8 cellular contexts compared by ENCODE assay signal in the genomic region with DNA sequence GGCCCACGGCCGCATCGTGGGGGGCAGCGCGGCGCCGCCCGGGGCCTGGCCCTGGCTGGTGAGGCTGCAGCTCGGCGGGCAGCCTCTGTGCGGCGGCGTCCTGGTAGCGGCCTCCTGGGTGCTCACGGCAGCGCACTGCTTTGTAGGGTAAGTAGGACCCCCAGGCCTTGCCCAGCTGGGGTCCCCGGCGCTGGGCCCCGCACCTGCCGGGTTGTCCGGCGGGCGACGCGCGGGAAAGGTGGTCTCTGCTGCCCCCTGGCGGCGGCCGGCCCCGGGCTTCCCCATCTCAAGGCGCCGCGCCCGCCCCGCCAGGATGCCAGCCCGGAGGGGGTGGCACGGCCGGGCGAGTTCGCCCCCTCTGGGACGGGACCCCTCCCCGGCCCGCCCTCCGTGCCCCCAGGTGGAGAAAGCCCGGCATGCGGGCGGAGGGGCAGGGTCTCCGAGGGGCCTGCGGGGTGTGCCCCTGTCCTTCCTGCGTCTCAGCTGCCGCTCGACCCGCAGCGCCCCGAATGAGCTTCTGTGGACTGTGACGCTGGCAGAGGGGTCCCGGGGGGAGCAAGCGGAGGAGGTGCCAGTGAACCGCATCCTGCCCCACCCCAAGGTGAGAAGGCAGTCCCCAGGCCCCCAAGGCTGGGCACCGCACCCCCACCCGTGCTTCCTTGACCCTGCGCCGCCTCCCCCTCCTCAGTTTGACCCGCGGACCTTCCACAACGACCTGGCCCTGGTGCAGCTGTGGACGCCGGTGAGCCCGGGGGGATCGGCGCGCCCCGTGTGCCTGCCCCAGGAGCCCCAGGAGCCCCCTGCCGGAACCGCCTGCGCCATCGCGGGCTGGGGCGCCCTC. TPM values are rescaled to one million over a fixed set of nuclear protein-coding genes. Genes with fewer than 3 reads are reported as not detected.
DNase-seq lines count a peak whose midpoint lies in the region; ATAC-seq, FAIRE-seq and TF ChIP-seq lines count a peak whose summit lies in the region.

No MANE protein-coding gene starts in this region.

- H2AFZ ChIP-seq in keratinocyte (ENCODE audit: control insufficient read depth, low read length) = no peak overlapping the region

- CTCF ChIA-PET in A673 (lab: Charles Lee) = interaction anchor here (1.0 to 1.3 kb wide), 3 partner anchors 49 to 78 kb away, joined by 3 read pairs; no protein-coding TSS in a partner anchor

- POLR2A ChIA-PET in A673 (lab: Charles Lee; ENCODE audit: low non-redundant PET) = no interaction called here

- no peak overlapping the region for H3K4me2 ChIP-seq in keratinocyte (ENCODE audit: control insufficient read depth, extremely low read depth, insufficient read depth, low read depth, low read length)

- H3K27ac ChIP-seq in A673 (ENCODE audit: low read depth, low read length, poor library complexity, severe bottlenecking) (no peak overlapping the region), keratinocyte (ENCODE audit: control insufficient read depth, insufficient read depth, low read length) (no peak overlapping the region)

- H4K20me1 ChIP-seq in keratinocyte (ENCODE audit: control insufficient read depth, extremely low read depth, insufficient read depth, low read length) = no peaks in the 10 kb centered on the region

- peak; percentile 55; the same call in 1 of the 2 replicates for TF ChIP-seq CTCF in A673 (conservative IDR thresholded peaks at IDR 0.05; ENCODE audit: low read depth, low read length)
- peak in 2 of 3 experiments; percentile 65 to 73 for TF ChIP-seq CTCF in keratinocyte (optimal IDR thresholded peaks at IDR 0.05 in 1 of 3, IDR thresholded peaks at IDR 0.05 in 1 of 3, conservative IDR thresholded peaks at IDR 0.05 in 1 of 3; ENCODE audit: extremely low read depth in 1 of 3, insufficient read depth in 2 of 3, low read length in 3 of 3)

- H3K9me1 ChIP-seq in keratinocyte (ENCODE audit: control insufficient read depth, extremely low read depth, insufficient read depth, low read length) = no peaks in the 10 kb centered on the region

- H3K4me1 ChIP-seq in A673 (ENCODE audit: insufficient read depth, low read length, poor library complexity, severe bottlenecking) (peaks cover 7% of the 10 kb centered on the region), keratinocyte (ENCODE audit: control insufficient read depth, extremely low read depth, insufficient read depth, low read length) (no peaks in the 10 kb centered on the region)

- ATAC-seq in GM18511 (IDR thresholded peaks at IDR 0.05; ENCODE audit: unreplicated experiment) (peak; percentile 67), HG03135 (IDR thresholded peaks at IDR 0.05; ENCODE audit: unreplicated experiment) (no peak)

- no peaks in the 10 kb centered on the region for H3K79me2 ChIP-seq in keratinocyte (ENCODE audit: control insufficient read depth, insufficient read depth, low read length)

- no peaks in the 10 kb centered on the region for H3K9me3 ChIP-seq in A673 (ENCODE audit: low read depth, low read length, poor library complexity, severe bottlenecking)
- H3K9me3 ChIP-seq in keratinocyte (ENCODE audit: control insufficient read depth, low read depth, low read length) = no peaks in the 10 kb centered on the region

- intact Hi-C loops in A673 (cut with micrococcal nuclease; ENCODE audit: unreplicated experiment) = loop anchor here (2.0 to 5.0 kb wide), 2 partner anchors 77 to 615 kb away; no protein-coding TSS in a partner anchor

- H3K27me3 ChIP-seq in A673 (replicated peaks; ENCODE audit: insufficient read depth, low read depth, low read length, poor library complexity) = peaks cover 31% of the 10 kb centered on the region
- H3K27me3 ChIP-seq in keratinocyte (ENCODE audit: control insufficient read depth, extremely low read depth, insufficient read depth, low read length) = peaks cover 49% of the 10 kb centered on the region

- DNase-seq in A673 (ENCODE audit: low spot score) (peak; percentile 37), T-helper 2 cell (peak; percentile 41 to 63 (median 56)), astrocyte of the hippocampus (ENCODE audit: low read depth, low spot score) (peak; percentile 65), keratinocyte (ENCODE audit: low read depth, low spot score) (no peak)
- DNase-seq in stimulated activated CD4-positive, alpha-beta T cell treated with anti-CD3 and anti-CD28 coated beads, Interleukin-4, amount 100 ng/mL, for 1 hour = peak; percentile 77
- DNase-seq in NK-92 treated with Interleukin-12 subunit alpha and Interleukin-12 subunit beta, amount 100 ng/mL, for 24 hours (lab: John Stamatoyannopoulos, UW) = no peak

- peak overlapping the region; percentile 19 for H3K4me3 ChIP-seq in A673 (ENCODE audit: low read depth, low read length, poor library complexity, severe bottlenecking)
- H3K4me3 ChIP-seq in keratinocyte (ENCODE audit: control insufficient read depth in 2 of 3, extremely low read depth in 1 of 3, insufficient read depth in 2 of 3, low read depth in 1 of 3, low read length in 3 of 3) = no peak overlapping the region

- H3K9ac ChIP-seq in keratinocyte (ENCODE audit: control insufficient read depth, extremely low read depth, insufficient read depth, low read length) = no peak overlapping the region

- no peak for FAIRE-seq in keratinocyte (lab: Jason Lieb, UNC)

- H3K36me3 ChIP-seq in A673 (ENCODE audit: insufficient read depth, low read length, poor library complexity, severe bottlenecking) = no peaks in the 10 kb centered on the region
- H3K36me3 ChIP-seq in keratinocyte (ENCODE audit: control insufficient read depth in 2 of 2, extremely low read depth in 1 of 2, insufficient read depth in 2 of 2, low read length in 2 of 2) = no peaks in the 10 kb centered on the region

- no TSS peak for BruUV-seq in A673 (replicated peaks; lab: Mats Ljungman, UMichigan)

- dilution Hi-C loops in keratinocyte (cut with MboI; ENCODE audit: extremely low pct_ligation_motif_present, low sequenced_read_pairs) = no loop called here

RNA-seq across cellular contexts. Expression of a gene that starts 2.0 kb away (rescaled TPM):
- not detected in 2 replicates for total RNA-seq in A673 (2021)
- polyA plus RNA-seq in keratinocyte = not detected in 3 replicates
- not detected for polyA plus RNA-seq in keratinocyte (2011; ENCODE audit: low read depth)
- polyA plus RNA-seq in keratinocyte (2011; cell fraction: cytosol; rRNA removed) = not detected in 2 replicates
- polyA plus RNA-seq in keratinocyte (2011; cell fraction: nucleus; rRNA removed) = not detected in 2 replicates
- not detected in 2 replicates for polyA plus RNA-seq in keratinocyte (2012; ENCODE audit: low replicate concordance)
- polyA minus RNA-seq in keratinocyte = not detected in 3 replicates
- not detected for polyA minus RNA-seq in keratinocyte (2011; cell fraction: cytosol; rRNA and poly(A)+ RNA removed)
- polyA minus RNA-seq in keratinocyte (2011; cell fraction: nucleus; rRNA and poly(A)+ RNA removed) = not detected in 2 replicates

RNA-seq across cellular contexts. Expression of a gene that starts 3.7 kb away (rescaled TPM):
- not detected in 2 replicates for total RNA-seq in A673 (2021)
- not detected in 3 replicates for polyA plus RNA-seq in keratinocyte
- not detected for polyA plus RNA-seq in keratinocyte (2011; ENCODE audit: low read depth)
- polyA plus RNA-seq in keratinocyte (2011; cell fraction: cytosol; rRNA removed) = not detected in 2 replicates
- polyA plus RNA-seq in keratinocyte (2011; cell fraction: nucleus; rRNA removed) = not detected in 2 replicates
- polyA plus RNA-seq in keratinocyte (2012; ENCODE audit: low replicate concordance) = not detected in 2 replicates
- polyA minus RNA-seq in keratinocyte = not detected in 3 replicates
- not detected for polyA minus RNA-seq in keratinocyte (2011; cell fraction: cytosol; rRNA and poly(A)+ RNA removed)
- not detected in 2 replicates for polyA minus RNA-seq in keratinocyte (2011; cell fraction: nucleus; rRNA and poly(A)+ RNA removed)

RNA-seq across cellular contexts. Expression of a gene that starts 17.3 kb away (rescaled TPM):
- not detected in 2 replicates for total RNA-seq in A673 (2021)
- polyA plus RNA-seq in keratinocyte = not detected in 3 replicates
- not detected for polyA plus RNA-seq in keratinocyte (2011; ENCODE audit: low read depth)
- polyA plus RNA-seq in keratinocyte (2011; cell fraction: cytosol; rRNA removed) = not detected in 2 replicates
- not detected in 2 replicates for polyA plus RNA-seq in keratinocyte (2011; cell fraction: nucleus; rRNA removed)
- 0.07 TPM in 1 of 2 replicates, not detected in the other for polyA plus RNA-seq in keratinocyte (2012; ENCODE audit: low replicate concordance)
- polyA minus RNA-seq in keratinocyte = not detected in 3 replicates
- not detected for polyA minus RNA-seq in keratinocyte (2011; cell fraction: cytosol; rRNA and poly(A)+ RNA removed)
- not detected in 2 replicates for polyA minus RNA-seq in keratinocyte (2011; cell fraction: nucleus; rRNA and poly(A)+ RNA removed)

RNA-seq across cellular contexts. Expression of a gene that starts 28.1 kb away (rescaled TPM):
- 9.0 and 9.8 TPM in 2 replicates for total RNA-seq in A673 (2021)
- polyA plus RNA-seq in keratinocyte = 0.67 to 2.3 TPM (median 1.7 TPM) in 3 replicates
- polyA plus RNA-seq in keratinocyte (2011; ENCODE audit: low read depth) = 1.8 TPM
- polyA plus RNA-seq in keratinocyte (2011; cell fraction: cytosol; rRNA removed) = 0.42 and 0.52 TPM in 2 replicates
- polyA plus RNA-seq in keratinocyte (2011; cell fraction: nucleus; rRNA removed) = 6.2 and 7.8 TPM in 2 replicates
- polyA plus RNA-seq in keratinocyte (2012; ENCODE audit: low replicate concordance) = 0.38 and 1.7 TPM in 2 replicates
- 0.43 to 2.7 TPM (median 1.6 TPM) in 3 replicates for polyA minus RNA-seq in keratinocyte
- polyA minus RNA-seq in keratinocyte (2011; cell fraction: cytosol; rRNA and poly(A)+ RNA removed) = not detected
- polyA minus RNA-seq in keratinocyte (2011; cell fraction: nucleus; rRNA and poly(A)+ RNA removed) = 2.8 and 3.8 TPM in 2 replicates

RNA-seq across cellular contexts. Expression of a gene that starts 28.3 kb away (rescaled TPM):
- total RNA-seq in A673 (2021) = 60.8 and 62.1 TPM in 2 replicates
- 41.5 to 82.7 TPM (median 79.2 TPM) in 3 replicates for polyA plus RNA-seq in keratinocyte
- 293 TPM for polyA plus RNA-seq in keratinocyte (2011; ENCODE audit: low read depth)
- 45.9 and 47.7 TPM in 2 replicates for polyA plus RNA-seq in keratinocyte (2011; cell fraction: cytosol; rRNA removed)
- polyA plus RNA-seq in keratinocyte (2011; cell fraction: nucleus; rRNA removed) = 43.5 and 45.2 TPM in 2 replicates
- polyA plus RNA-seq in keratinocyte (2012; ENCODE audit: low replicate concordance) = 69.9 and 111 TPM in 2 replicates
- 19.2 to 35.6 TPM (median 34.0 TPM) in 3 replicates for polyA minus RNA-seq in keratinocyte
- polyA minus RNA-seq in keratinocyte (2011; cell fraction: cytosol; rRNA and poly(A)+ RNA removed) = 15.5 TPM
- polyA minus RNA-seq in keratinocyte (2011; cell fraction: nucleus; rRNA and poly(A)+ RNA removed) = 12.7 and 25.6 TPM in 2 replicates

Comparison
In these comparisons a context has a peak if more than half of its experiments do, and no peak if none do; other contexts are left out.
1. DNase-seq: peak in A673 (single experiment), T-helper 2 cell (5 of 5), astrocyte of the hippocampus (single experiment) and stimulated activated CD4-positive, alpha-beta T cell treated with anti-CD3 and anti-CD28 coated beads, Interleukin-4, amount 100 ng/mL, for 1 hour (single experiment); none in keratinocyte (single experiment) and NK-92 treated with Interleukin-12 subunit alpha and Interleukin-12 subunit beta, amount 100 ng/mL, for 24 hours (single experiment).